ENCODE assay signal across 11 cellular contexts in genomic region chr3:11224870-11225251, GRCh38. TPM values are rescaled to one million over a fixed set of nuclear protein-coding genes. Genes with fewer than 3 reads are reported as not detected.
DNase-seq lines count a peak whose midpoint lies in the region; ATAC-seq, FAIRE-seq and TF ChIP-seq lines count a peak whose summit lies in the region.
"Had no signal": no experiment of that assay in that cellular context is flagged by ENCODE, and none has a peak within 500 bp of the region (broad histone marks: within the 10 kb centered on the region; RNA-seq: fewer than 3 reads in every experiment).

No MANE protein-coding gene starts in this region.

- no peaks in the 10 kb centered on the region for H3K9me3 ChIP-seq in Karpas-422 (ENCODE audit: low read length)
- H3K9me3 ChIP-seq in K562 (replicated peaks; ENCODE audit: control insufficient read depth, insufficient read depth, low read depth, low read length): no peaks in the 10 kb centered on the region; the same call in 1 of the 2 replicates
- no peaks in the 10 kb centered on the region for H3K9me3 ChIP-seq in left lung
- no peaks in the 10 kb centered on the region for H3K9me3 ChIP-seq in subcutaneous abdominal adipose tissue (ENCODE audit: control insufficient read depth in 5 of 5, low read length in 5 of 5)

- intact Hi-C loops in K562 (cut with micrococcal nuclease) (no loop called here), left lung (cut with DNase I) (no loop called here), dorsolateral prefrontal cortex (cut with DNase I) (no loop called here)

- no peak for TF ChIP-seq RAD21 in K562 (CRISPR knock-in tag; conservative IDR thresholded peaks at IDR 0.05 in 1 of 2, IDR thresholded peaks at IDR 0.05 in 1 of 2)

- no peak for FAIRE-seq in K562 (lab: Jason Lieb, UNC)
- FAIRE-seq: GM12878 had no signal

- WGBS in K562 (ENCODE audit: insufficient coverage, low coverage, missing lambda C conversion rate): 14% methylated on average over 3 of the region's 3 CpGs

- TF ChIP-seq POLR2A in K562 (conservative IDR thresholded peaks at IDR 0.05): no peak

- H3K79me2 ChIP-seq in Karpas-422 (ENCODE audit: low read length) (peaks cover 44% of the 10 kb centered on the region), K562 (ENCODE audit: control insufficient read depth, insufficient read depth, low read length) (no peaks in the 10 kb centered on the region)

- no peaks in the 10 kb centered on the region for H3K27me3 ChIP-seq in Karpas-422 (ENCODE audit: low read length)
- peaks cover 11 to 24% of the 10 kb centered on the region in 2 experiments for H3K27me3 ChIP-seq in K562 (ENCODE audit: control insufficient read depth in 2 of 2, insufficient read depth in 2 of 2, low read length in 2 of 2)
- H3K27me3 ChIP-seq in left lung: no peaks in the 10 kb centered on the region
- H3K27me3 ChIP-seq in subcutaneous abdominal adipose tissue (ENCODE audit: control insufficient read depth in 5 of 5, insufficient read depth in 4 of 5, low read length in 5 of 5): no peaks in the 10 kb centered on the region
- H3K27me3 ChIP-seq in dorsolateral prefrontal cortex: no peaks in the 10 kb centered on the region

- in situ Hi-C loops in K562 (cut with MboI): no loop called here

- CTCF ChIA-PET in K562 (lab: Yijun Ruan, JAX; ENCODE audit: low intra/inter-chr PET ratio): no interaction called here

- H3K9me1 ChIP-seq in K562 (ENCODE audit: control insufficient read depth, insufficient read depth, low read length): no peaks in the 10 kb centered on the region

- H3K4me3 ChIP-seq in Karpas-422 (ENCODE audit: low read length) (peak overlapping the region; percentile 78), K562 (no peak overlapping the region), left lung (peak overlapping the region in 1 of 2 donors; percentile 41), subcutaneous abdominal adipose tissue (ENCODE audit: low read depth in 1 of 5, low read length in 5 of 5) (peak overlapping the region in 3 of 5 donors; percentile 25 to 51 (median 45)), dorsolateral prefrontal cortex (no peak overlapping the region)
- H3K4me3 ChIP-seq: GM12878 had no signal

- H3K36me3 ChIP-seq in Karpas-422 (ENCODE audit: insufficient read depth, low read length): no peaks in the 10 kb centered on the region
- H3K36me3 ChIP-seq in K562 (ENCODE audit: control insufficient read depth, insufficient read depth, low read length): no peaks in the 10 kb centered on the region
- H3K36me3 ChIP-seq in left lung: no peaks in the 10 kb centered on the region
- peaks cover 0 to 3% (median 0%) of the 10 kb centered on the region in 5 donors for H3K36me3 ChIP-seq in subcutaneous abdominal adipose tissue (ENCODE audit: control insufficient read depth in 5 of 5, insufficient read depth in 5 of 5, low read length in 5 of 5)

- DNase-seq in Karpas-422 (no peak), K562 (ENCODE audit: extremely low read depth in 1 of 4, low spot score in 3 of 4) (no peak), left lung (no peak), dorsolateral prefrontal cortex (no peak), NCI-H2107 treated with DMSO at 0.1 percent for 48 hours (lab: John Stamatoyannopoulos, UW; ENCODE audit: unreplicated experiment) (no peak), OCI-M2 (lab: John Stamatoyannopoulos, UW; ENCODE audit: unreplicated experiment) (no peak)
- DNase-seq: stimulated activated CD4-positive, alpha-beta T cell treated with anti-CD3 and anti-CD28 coated beads, Interleukin-2, amount 100 ng/mL, for 24 hours; stimulated activated naive CD4-positive, alpha-beta T cell had no signal

- TF ChIP-seq CTCF in K562 (IDR thresholded peaks at IDR 0.05 in 2 of 3, conservative IDR thresholded peaks at IDR 0.05 in 1 of 3; ENCODE audit: insufficient read depth in 2 of 3, low read depth in 1 of 3, low read length in 3 of 3) (no peak), left lung (IDR thresholded peaks at IDR 0.05) (no peak), dorsolateral prefrontal cortex (IDR thresholded peaks at IDR 0.05 in 54 of 56, conservative IDR thresholded peaks at IDR 0.05 in 2 of 56; ENCODE audit: low read depth in 1 of 56, partially characterized antibody in 56 of 56) (no peak)

- no peaks in the 10 kb centered on the region for H3K9me2 ChIP-seq in Karpas-422 (replicated peaks; ENCODE audit: insufficient read depth, low read length)

- no peak for TF ChIP-seq EP300 in K562 (IDR thresholded peaks at IDR 0.05; ENCODE audit: low read length)

- H3K4me2 ChIP-seq in Karpas-422 (ENCODE audit: low read depth, low read length, poor library complexity, severe bottlenecking) (peak overlapping the region; percentile 97), K562 (ENCODE audit: insufficient read depth, low read length) (no peak overlapping the region)

- peak overlapping the region; percentile 80 for H3K9ac ChIP-seq in Karpas-422 (ENCODE audit: low read length)
- no peak overlapping the region for H3K9ac ChIP-seq in K562 (ENCODE audit: insufficient read depth in 1 of 2, low read depth in 2 of 2, low read length in 2 of 2)
- peak overlapping the region in 3 of 5 donors; percentile 19 to 40 (median 39) for H3K9ac ChIP-seq in subcutaneous abdominal adipose tissue (ENCODE audit: low read length in 5 of 5)

- BruUV-seq in K562 (replicated peaks; lab: Mats Ljungman, UMichigan): no TSS peak

- ATAC-seq in K562 (no peak), left lung (no peak), GM18907 (IDR thresholded peaks at IDR 0.05; ENCODE audit: unreplicated experiment) (no peak)
- ATAC-seq: GM12878 had no signal

- peak overlapping the region; percentile 63; the same call in 1 of the 2 replicates for H3K27ac ChIP-seq in Karpas-422 (ENCODE audit: low read length)
- H3K27ac ChIP-seq in K562 (ENCODE audit: extremely low read depth, low read depth, low read length): no peak overlapping the region
- peak overlapping the region; percentile 67 to 92 for H3K27ac ChIP-seq in left lung
- peak overlapping the region; percentile 70 for H3K27ac ChIP-seq in subcutaneous abdominal adipose tissue (ENCODE audit: low read depth, low read length)
- peak overlapping the region in 5 of 59 donors; percentile 0 to 29 (median 10) for H3K27ac ChIP-seq in dorsolateral prefrontal cortex

- H2AFZ ChIP-seq in Karpas-422 (ENCODE audit: low read length): peak overlapping the region; percentile 21; the same call in 1 of the 2 replicates
- peak overlapping the region; percentile 53; the same call in 1 of the 2 replicates for H2AFZ ChIP-seq in K562 (ENCODE audit: low read depth, low read length)

- no peaks in the 10 kb centered on the region for H4K20me1 ChIP-seq in Karpas-422 (ENCODE audit: insufficient read depth, low read depth, low read length)
- no peaks in the 10 kb centered on the region for H4K20me1 ChIP-seq in K562 (replicated peaks; ENCODE audit: control insufficient read depth, insufficient read depth, low read length)

- H3K4me1 ChIP-seq in Karpas-422 (ENCODE audit: low read length) (peaks cover 35% of the 10 kb centered on the region), K562 (replicated peaks in 1 of 2; ENCODE audit: control insufficient read depth in 2 of 2, insufficient read depth in 2 of 2, low read length in 2 of 2) (peaks cover 0 to 3% of the 10 kb centered on the region in 2 experiments; a peak in 2 of 5 replicates), left lung (peaks cover 0 to 73% of the 10 kb centered on the region in 2 donors), subcutaneous abdominal adipose tissue (ENCODE audit: control insufficient read depth in 5 of 5, insufficient read depth in 5 of 5, low read length in 5 of 5) (peaks cover 0 to 43% (median 25%) of the 10 kb centered on the region in 5 donors)

- POLR2A ChIA-PET in K562 (lab: Yijun Ruan, JAX): interaction anchor here (1.2 kb wide), 1 partner anchor 20 kb away, joined by 4 read pairs; no protein-coding TSS in a partner anchor

TF ChIP-seq in K562, 482 proteins besides CTCF, POLR2A, EP300 and RAD21:
- TF ChIP-seq GTF2A2 (tag; IDR thresholded peaks at IDR 0.05) (no peak), NR2C2 (CRISPR knock-in tag; IDR thresholded peaks at IDR 0.05) (no peak), NR2C2 (tag; IDR thresholded peaks at IDR 0.05) (0 out of 2 replicates have a peak, but pooled peaks have one; percentile 14)

RNA-seq across cellular contexts. Expression of gene ATG7, which starts 47.3 kb away (rescaled TPM):
- total RNA-seq in Karpas-422 (2014; rRNA removed; shearing (Covaris generic); ENCODE audit: low replicate concordance): 24.6 and 50.9 TPM in 2 replicates
- total RNA-seq in K562 (2011; cell fraction: chromatin; rRNA removed; ENCODE audit: low replicate concordance): 141 and 224 TPM in 2 replicates
- 78.5 and 85.9 TPM in 2 replicates for total RNA-seq in K562 (2011; cell fraction: nucleolus; rRNA removed)
- 127 and 128 TPM in 2 replicates for total RNA-seq in K562 (2011; cell fraction: nucleoplasm; rRNA removed)
- total RNA-seq in K562 (2014; rRNA removed) (20.1 and 20.2 TPM in 2 replicates), K562 (2014; rRNA removed; fragmentation: Illumina TruSeq; extraction: Trizol) (44.6 and 53.3 TPM in 2 replicates), K562 (2015; rRNA removed; fragmentation: Illumina TruSeq; extraction: Trizol) (29.4 and 30.9 TPM in 2 replicates), K562 (2021) (31.3 and 34.1 TPM in 2 replicates), left lung (10 to 100 TPM; 41.9 to 73.3 TPM), dorsolateral prefrontal cortex (10 to 100 TPM; 48.9 to 92.7 (median 70.5) TPM)
- polyA plus RNA-seq in K562 (2011; rRNA removed) (34.5 and 36.0 TPM in 2 replicates), K562 (2014; fragmentation: Illumina TruSeq; extraction: Trizol) (36.8 and 45.3 TPM in 2 replicates), K562 (2014; fragmentation: Nextera tagmentation; extraction: Ambion mirVana) (10 to 100 TPM; 18.3 to 33.6 TPM), K562 (2014; rRNA removed) (17.3 and 31.8 TPM in 2 replicates)
- polyA plus RNA-seq in K562 (2011; cell fraction: cytosol; rRNA removed): 36.2 and 54.9 TPM in 2 replicates
- polyA plus RNA-seq in K562 (2011; cell fraction: nucleus; rRNA removed): 31.7 and 43.7 TPM in 2 replicates
- 30.8 and 31.9 TPM in 2 replicates for polyA plus RNA-seq in K562 (2012)
- polyA minus RNA-seq in K562 (2011; rRNA and poly(A)+ RNA removed): 103 and 129 TPM in 2 replicates
- 18.8 and 27.8 TPM in 2 replicates for polyA minus RNA-seq in K562 (2011; cell fraction: cytosol; rRNA and poly(A)+ RNA removed)
- polyA minus RNA-seq in K562 (2011; cell fraction: nucleus; rRNA and poly(A)+ RNA removed): 77.8 and 134 TPM in 2 replicates

Comparison
In these comparisons a context has a peak if more than half of its experiments do, and no peak if none do; other contexts are left out.
1. H3K4me3 ChIP-seq: peak in Karpas-422 (single experiment) and subcutaneous abdominal adipose tissue (3 of 5); none in K562 (single experiment) and dorsolateral prefrontal cortex (0 of 59).
2. H3K9ac ChIP-seq: peak in Karpas-422 (single experiment) and subcutaneous abdominal adipose tissue (3 of 5); none in K562 (0 of 2).